ENCODE assay signal across 18 cellular contexts in the genomic region with DNA sequence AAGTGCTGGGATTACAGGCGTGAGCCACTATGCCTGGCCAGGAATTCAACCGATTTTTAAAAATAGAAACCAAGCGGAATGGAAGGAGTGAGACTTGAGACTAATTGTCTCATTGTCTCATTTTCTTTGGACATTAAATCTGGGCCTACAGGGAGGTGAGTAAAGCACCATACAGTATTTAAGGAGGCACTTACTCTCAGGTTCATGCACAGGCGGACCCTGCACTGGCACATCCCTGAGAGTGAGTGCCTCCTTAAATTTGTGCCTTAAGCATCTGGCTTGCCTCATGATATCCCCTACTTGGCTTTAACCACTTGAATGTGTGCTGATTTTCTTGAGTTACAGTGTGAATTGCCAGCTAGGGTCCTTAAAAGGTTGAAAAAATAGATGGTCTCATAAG.
"Had no signal": no experiment of that assay in that cellular context is flagged by ENCODE, and none has a peak within 500 bp of the region (broad histone marks: within the 10 kb centered on the region; RNA-seq: fewer than 3 reads in every experiment).

No MANE protein-coding gene starts in this region.

- H2AFZ ChIP-seq: parathyroid adenoma had no signal

- H3K27me3 ChIP-seq: heart left ventricle, sigmoid colon, stomach, transverse colon had no signal

- H3K4me3 Mint-ChIP-seq: nephron progenitor cell had no signal

- H3K9me3 Mint-ChIP-seq: naive thymus-derived CD4-positive, alpha-beta T cell had no signal

- H3K27me3 Mint-ChIP-seq: naive thymus-derived CD4-positive, alpha-beta T cell had no signal

- H3K4me3 ChIP-seq: coronary artery, heart left ventricle, sigmoid colon, stomach, thoracic aorta, transverse colon had no signal

- ATAC-seq: heart left ventricle; left colon; left ventricle myocardium superior; naive thymus-derived CD4-positive, alpha-beta T cell had no signal

- H3K9me3 ChIP-seq: sigmoid colon, stomach, thoracic aorta, transverse colon had no signal

- H3K27ac ChIP-seq: coronary artery, heart left ventricle, parathyroid adenoma, sigmoid colon, stomach, thoracic aorta, transverse colon had no signal

- H3K9ac ChIP-seq: parathyroid adenoma had no signal

- H3K27ac Mint-ChIP-seq: naive thymus-derived CD4-positive, alpha-beta T cell; nephron progenitor cell had no signal

- DNase-seq: effector CD8-positive, alpha-beta T cell; foreskin melanocyte; heart left ventricle; hippocampal formation; left colon; left ventricle myocardium superior; naive thymus-derived CD4-positive, alpha-beta T cell; nephron progenitor cell; sigmoid colon; small intestine; stimulated activated CD4-positive, alpha-beta T cell treated with anti-CD3 and anti-CD28 coated beads, Interleukin-12 subunit alpha, Interleukin-12 subunit beta, amount 100 ng/mL, for 4 hours; stimulated activated naive CD4-positive, alpha-beta T cell; stomach; substantia nigra; transverse colon had no signal

- H3K36me3 ChIP-seq: sigmoid colon, thoracic aorta, transverse colon had no signal
